ENCODE assay signal across 1 cellular context in the genomic region with DNA sequence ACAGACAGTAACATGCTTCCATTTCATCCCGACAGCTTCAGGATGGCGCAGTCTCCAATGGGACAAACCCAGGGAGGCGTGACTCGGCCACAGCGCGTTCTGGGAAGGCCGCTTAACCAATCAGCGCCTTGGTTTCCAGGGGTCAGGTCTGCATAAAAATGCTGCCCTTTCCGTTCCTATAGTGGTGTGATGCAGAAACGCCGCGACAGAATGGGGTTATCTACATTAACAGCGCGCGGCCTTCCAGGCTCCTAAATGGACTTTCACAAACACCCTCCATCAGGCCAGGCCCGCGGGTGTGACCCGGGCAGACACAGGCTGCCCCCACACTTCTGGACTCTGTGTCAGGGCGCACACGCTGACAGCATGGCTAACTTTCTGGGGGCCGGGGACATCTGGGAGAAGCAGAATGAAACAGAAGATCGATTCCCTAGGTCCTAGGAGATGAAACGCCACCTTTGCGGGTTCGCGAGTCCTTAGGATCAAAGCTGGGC.
A peak's percentile ranks its signal among the peaks of the same experiment; 100 is the strongest.
TF ChIP-seq lines count a peak whose summit lies in the region.

No MANE protein-coding gene starts in this region.

TF ChIP-seq in HepG2, 621 proteins besides CTCF, POLR2A, EP300 and RAD21 (continued from another document and continues in another):
- no peak for TF ChIP-seq PCBP2 (optimal IDR thresholded peaks at IDR 0.05; ENCODE audit: low read depth, low read length, poor library complexity, severe bottlenecking)
- no peak for TF ChIP-seq ZNF501 (CRISPR knock-in tag; IDR thresholded peaks at IDR 0.05)
- TF ChIP-seq, protein P1, sequence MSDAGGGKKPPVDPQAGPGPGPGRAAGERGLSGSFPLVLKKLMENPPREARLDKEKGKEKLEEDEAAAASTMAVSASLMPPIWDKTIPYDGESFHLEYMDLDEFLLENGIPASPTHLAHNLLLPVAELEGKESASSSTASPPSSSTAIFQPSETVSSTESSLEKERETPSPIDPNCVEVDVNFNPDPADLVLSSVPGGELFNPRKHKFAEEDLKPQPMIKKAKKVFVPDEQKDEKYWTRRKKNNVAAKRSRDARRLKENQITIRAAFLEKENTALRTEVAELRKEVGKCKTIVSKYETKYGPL (CRISPR knock-in tag; IDR thresholded peaks at IDR 0.05), result no peak
- TF ChIP-seq, protein P2, sequence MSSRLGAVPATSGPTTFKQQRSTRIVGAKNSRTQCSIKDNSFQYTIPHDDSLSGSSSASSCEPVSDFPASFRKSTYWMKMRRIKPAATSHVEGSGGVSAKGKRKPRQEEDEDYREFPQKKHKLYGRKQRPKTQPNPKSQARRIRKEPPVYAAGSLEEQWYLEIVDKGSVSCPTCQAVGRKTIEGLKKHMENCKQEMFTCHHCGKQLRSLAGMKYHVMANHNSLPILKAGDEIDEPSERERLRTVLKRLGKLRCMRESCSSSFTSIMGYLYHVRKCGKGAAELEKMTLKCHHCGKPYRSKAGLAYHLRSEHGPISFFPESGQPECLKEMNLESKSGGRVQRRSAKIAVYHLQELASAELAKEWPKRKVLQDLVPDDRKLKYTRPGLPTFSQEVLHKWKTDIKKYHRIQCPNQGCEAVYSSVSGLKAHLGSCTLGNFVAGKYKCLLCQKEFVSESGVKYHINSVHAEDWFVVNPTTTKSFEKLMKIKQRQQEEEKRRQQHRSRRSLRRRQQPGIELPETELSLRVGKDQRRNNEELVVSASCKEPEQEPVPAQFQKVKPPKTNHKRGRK (CRISPR knock-in tag; IDR thresholded peaks at IDR 0.05), result no peak; the same call in 1 of the 2 replicates
- TF ChIP-seq, protein P3, sequence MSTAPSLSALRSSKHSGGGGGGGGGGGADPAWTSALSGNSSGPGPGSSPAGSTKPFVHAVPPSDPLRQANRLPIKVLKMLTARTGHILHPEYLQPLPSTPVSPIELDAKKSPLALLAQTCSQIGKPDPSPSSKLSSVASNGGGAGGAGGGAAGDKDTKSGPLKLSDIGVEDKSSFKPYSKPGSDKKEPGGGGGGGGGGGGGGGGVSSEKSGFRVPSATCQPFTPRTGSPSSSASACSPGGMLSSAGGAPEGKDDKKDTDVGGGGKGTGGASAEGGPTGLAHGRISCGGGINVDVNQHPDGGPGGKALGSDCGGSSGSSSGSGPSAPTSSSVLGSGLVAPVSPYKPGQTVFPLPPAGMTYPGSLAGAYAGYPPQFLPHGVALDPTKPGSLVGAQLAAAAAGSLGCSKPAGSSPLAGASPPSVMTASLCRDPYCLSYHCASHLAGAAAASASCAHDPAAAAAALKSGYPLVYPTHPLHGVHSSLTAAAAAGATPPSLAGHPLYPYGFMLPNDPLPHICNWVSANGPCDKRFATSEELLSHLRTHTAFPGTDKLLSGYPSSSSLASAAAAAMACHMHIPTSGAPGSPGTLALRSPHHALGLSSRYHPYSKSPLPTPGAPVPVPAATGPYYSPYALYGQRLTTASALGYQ (CRISPR knock-in tag; IDR thresholded peaks at IDR 0.05), result no peak
- TF ChIP-seq RELA (CRISPR knock-in tag; IDR thresholded peaks at IDR 0.05), result no peak
- TF ChIP-seq, protein P4, sequence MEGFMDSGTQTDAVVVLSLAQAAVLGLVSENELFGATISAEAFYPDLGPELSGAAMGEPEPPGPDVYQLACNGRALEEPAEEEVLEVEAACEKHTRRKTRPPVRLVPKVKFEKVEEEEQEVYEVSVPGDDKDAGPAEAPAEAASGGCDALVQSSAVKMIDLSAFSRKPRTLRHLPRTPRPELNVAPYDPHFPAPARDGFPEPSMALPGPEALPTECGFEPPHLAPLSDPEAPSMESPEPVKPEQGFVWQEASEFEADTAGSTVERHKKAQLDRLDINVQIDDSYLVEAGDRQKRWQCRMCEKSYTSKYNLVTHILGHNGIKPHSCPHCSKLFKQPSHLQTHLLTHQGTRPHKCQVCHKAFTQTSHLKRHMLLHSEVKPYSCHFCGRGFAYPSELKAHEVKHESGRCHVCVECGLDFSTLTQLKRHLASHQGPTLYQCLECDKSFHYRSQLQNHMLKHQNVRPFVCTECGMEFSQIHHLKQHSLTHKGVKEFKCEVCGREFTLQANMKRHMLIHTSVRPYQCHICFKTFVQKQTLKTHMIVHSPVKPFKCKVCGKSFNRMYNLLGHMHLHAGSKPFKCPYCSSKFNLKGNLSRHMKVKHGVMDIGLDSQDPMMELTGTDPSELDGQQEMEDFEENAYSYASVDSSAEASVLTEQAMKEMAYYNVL (CRISPR knock-in tag; IDR thresholded peaks at IDR 0.05; ENCODE audit: borderline replicate concordance), result no peak
- no peak for TF ChIP-seq DNMT3B (CRISPR knock-in tag; conservative IDR thresholded peaks at IDR 0.05)
- peak; percentile 17; the same call in 1 of the 2 replicates for TF ChIP-seq ZFY (CRISPR knock-in tag; IDR thresholded peaks at IDR 0.05)
- TF ChIP-seq KLF13 (CRISPR knock-in tag; IDR thresholded peaks at IDR 0.05), result peak; percentile 19; the same call in 1 of the 2 replicates
- TF ChIP-seq TBP (CRISPR knock-in tag; IDR thresholded peaks at IDR 0.05), result no peak
- TF ChIP-seq ZNF296 (CRISPR knock-in tag; conservative IDR thresholded peaks at IDR 0.05), result no peak
- TF ChIP-seq ZSCAN12 (CRISPR knock-in tag; IDR thresholded peaks at IDR 0.05), result no peak
- TF ChIP-seq KLF11 (CRISPR knock-in tag; IDR thresholded peaks at IDR 0.05), result no peak
- TF ChIP-seq, protein P5, sequence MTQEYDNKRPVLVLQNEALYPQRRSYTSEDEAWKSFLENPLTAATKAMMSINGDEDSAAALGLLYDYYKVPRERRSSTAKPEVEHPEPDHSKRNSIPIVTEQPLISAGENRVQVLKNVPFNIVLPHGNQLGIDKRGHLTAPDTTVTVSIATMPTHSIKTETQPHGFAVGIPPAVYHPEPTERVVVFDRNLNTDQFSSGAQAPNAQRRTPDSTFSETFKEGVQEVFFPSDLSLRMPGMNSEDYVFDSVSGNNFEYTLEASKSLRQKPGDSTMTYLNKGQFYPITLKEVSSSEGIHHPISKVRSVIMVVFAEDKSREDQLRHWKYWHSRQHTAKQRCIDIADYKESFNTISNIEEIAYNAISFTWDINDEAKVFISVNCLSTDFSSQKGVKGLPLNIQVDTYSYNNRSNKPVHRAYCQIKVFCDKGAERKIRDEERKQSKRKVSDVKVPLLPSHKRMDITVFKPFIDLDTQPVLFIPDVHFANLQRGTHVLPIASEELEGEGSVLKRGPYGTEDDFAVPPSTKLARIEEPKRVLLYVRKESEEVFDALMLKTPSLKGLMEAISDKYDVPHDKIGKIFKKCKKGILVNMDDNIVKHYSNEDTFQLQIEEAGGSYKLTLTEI (CRISPR knock-in tag; conservative IDR thresholded peaks at IDR 0.05), result no peak
- no peak for TF ChIP-seq ZNF788 (CRISPR knock-in tag; IDR thresholded peaks at IDR 0.05; ENCODE audit: borderline replicate concordance)
- TF ChIP-seq, protein P6, sequence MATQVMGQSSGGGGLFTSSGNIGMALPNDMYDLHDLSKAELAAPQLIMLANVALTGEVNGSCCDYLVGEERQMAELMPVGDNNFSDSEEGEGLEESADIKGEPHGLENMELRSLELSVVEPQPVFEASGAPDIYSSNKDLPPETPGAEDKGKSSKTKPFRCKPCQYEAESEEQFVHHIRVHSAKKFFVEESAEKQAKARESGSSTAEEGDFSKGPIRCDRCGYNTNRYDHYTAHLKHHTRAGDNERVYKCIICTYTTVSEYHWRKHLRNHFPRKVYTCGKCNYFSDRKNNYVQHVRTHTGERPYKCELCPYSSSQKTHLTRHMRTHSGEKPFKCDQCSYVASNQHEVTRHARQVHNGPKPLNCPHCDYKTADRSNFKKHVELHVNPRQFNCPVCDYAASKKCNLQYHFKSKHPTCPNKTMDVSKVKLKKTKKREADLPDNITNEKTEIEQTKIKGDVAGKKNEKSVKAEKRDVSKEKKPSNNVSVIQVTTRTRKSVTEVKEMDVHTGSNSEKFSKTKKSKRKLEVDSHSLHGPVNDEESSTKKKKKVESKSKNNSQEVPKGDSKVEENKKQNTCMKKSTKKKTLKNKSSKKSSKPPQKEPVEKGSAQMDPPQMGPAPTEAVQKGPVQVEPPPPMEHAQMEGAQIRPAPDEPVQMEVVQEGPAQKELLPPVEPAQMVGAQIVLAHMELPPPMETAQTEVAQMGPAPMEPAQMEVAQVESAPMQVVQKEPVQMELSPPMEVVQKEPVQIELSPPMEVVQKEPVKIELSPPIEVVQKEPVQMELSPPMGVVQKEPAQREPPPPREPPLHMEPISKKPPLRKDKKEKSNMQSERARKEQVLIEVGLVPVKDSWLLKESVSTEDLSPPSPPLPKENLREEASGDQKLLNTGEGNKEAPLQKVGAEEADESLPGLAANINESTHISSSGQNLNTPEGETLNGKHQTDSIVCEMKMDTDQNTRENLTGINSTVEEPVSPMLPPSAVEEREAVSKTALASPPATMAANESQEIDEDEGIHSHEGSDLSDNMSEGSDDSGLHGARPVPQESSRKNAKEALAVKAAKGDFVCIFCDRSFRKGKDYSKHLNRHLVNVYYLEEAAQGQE (IDR thresholded peaks at IDR 0.05; ENCODE audit: borderline replicate concordance in 1 of 2, low read depth in 1 of 2, low read length in 2 of 2), result no peak
- TF ChIP-seq, protein P7, sequence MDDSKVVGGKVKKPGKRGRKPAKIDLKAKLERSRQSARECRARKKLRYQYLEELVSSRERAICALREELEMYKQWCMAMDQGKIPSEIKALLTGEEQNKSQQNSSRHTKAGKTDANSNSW (CRISPR knock-in tag; IDR thresholded peaks at IDR 0.05; ENCODE audit: borderline replicate concordance), result no peak
- TF ChIP-seq ZNF160 (CRISPR knock-in tag; IDR thresholded peaks at IDR 0.05), result no peak
- no peak for TF ChIP-seq EZH2 (conservative IDR thresholded peaks at IDR 0.05; ENCODE audit: low read depth, low read length)
- no peak for TF ChIP-seq JARID2 (CRISPR knock-in tag; IDR thresholded peaks at IDR 0.05; ENCODE audit: insufficient replicate concordance)
- TF ChIP-seq FLYWCH1 (CRISPR knock-in tag; IDR thresholded peaks at IDR 0.05), result no peak
- TF ChIP-seq, protein P8, sequence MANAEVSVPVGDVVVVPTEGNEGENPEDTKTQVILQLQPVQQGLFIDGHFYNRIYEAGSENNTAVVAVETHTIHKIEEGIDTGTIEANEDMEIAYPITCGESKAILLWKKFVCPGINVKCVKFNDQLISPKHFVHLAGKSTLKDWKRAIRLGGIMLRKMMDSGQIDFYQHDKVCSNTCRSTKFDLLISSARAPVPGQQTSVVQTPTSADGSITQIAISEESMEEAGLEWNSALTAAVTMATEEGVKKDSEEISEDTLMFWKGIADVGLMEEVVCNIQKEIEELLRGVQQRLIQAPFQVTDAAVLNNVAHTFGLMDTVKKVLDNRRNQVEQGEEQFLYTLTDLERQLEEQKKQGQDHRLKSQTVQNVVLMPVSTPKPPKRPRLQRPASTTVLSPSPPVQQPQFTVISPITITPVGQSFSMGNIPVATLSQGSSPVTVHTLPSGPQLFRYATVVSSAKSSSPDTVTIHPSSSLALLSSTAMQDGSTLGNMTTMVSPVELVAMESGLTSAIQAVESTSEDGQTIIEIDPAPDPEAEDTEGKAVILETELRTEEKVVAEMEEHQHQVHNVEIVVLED (CRISPR knock-in tag; IDR thresholded peaks at IDR 0.05; ENCODE audit: borderline replicate concordance), result no peak
- TF ChIP-seq, protein P9, sequence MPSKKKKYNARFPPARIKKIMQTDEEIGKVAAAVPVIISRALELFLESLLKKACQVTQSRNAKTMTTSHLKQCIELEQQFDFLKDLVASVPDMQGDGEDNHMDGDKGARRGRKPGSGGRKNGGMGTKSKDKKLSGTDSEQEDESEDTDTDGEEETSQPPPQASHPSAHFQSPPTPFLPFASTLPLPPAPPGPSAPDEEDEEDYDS (CRISPR knock-in tag; IDR thresholded peaks at IDR 0.05), result peak; percentile 86
- TF ChIP-seq ZNF619 (CRISPR knock-in tag; IDR thresholded peaks at IDR 0.05), result no peak
- no peak for TF ChIP-seq NFE2L1 (CRISPR knock-in tag; IDR thresholded peaks at IDR 0.05; ENCODE audit: borderline replicate concordance)
- no peak for TF ChIP-seq SMC3 (IDR thresholded peaks at IDR 0.05; ENCODE audit: low read length)
- TF ChIP-seq SSRP1 (CRISPR knock-in tag; IDR thresholded peaks at IDR 0.05), result no peak
- TF ChIP-seq HNRNPUL1 (IDR thresholded peaks at IDR 0.05; ENCODE audit: low read depth, low read length), result no peak
- TF ChIP-seq HIVEP1 (CRISPR knock-in tag; IDR thresholded peaks at IDR 0.05), result no peak
- no peak for TF ChIP-seq HDAC1 (CRISPR knock-in tag; IDR thresholded peaks at IDR 0.05)
- TF ChIP-seq ZNF605 (CRISPR knock-in tag; IDR thresholded peaks at IDR 0.05), result peak; percentile 84; the same call in 1 of the 2 replicates
- TF ChIP-seq MYC (CRISPR knock-in tag; IDR thresholded peaks at IDR 0.05; ENCODE audit: borderline replicate concordance), result no peak
- TF ChIP-seq, protein P10, sequence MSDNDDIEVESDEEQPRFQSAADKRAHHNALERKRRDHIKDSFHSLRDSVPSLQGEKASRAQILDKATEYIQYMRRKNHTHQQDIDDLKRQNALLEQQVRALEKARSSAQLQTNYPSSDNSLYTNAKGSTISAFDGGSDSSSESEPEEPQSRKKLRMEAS (IDR thresholded peaks at IDR 0.05), result no peak
- TF ChIP-seq, protein P11, sequence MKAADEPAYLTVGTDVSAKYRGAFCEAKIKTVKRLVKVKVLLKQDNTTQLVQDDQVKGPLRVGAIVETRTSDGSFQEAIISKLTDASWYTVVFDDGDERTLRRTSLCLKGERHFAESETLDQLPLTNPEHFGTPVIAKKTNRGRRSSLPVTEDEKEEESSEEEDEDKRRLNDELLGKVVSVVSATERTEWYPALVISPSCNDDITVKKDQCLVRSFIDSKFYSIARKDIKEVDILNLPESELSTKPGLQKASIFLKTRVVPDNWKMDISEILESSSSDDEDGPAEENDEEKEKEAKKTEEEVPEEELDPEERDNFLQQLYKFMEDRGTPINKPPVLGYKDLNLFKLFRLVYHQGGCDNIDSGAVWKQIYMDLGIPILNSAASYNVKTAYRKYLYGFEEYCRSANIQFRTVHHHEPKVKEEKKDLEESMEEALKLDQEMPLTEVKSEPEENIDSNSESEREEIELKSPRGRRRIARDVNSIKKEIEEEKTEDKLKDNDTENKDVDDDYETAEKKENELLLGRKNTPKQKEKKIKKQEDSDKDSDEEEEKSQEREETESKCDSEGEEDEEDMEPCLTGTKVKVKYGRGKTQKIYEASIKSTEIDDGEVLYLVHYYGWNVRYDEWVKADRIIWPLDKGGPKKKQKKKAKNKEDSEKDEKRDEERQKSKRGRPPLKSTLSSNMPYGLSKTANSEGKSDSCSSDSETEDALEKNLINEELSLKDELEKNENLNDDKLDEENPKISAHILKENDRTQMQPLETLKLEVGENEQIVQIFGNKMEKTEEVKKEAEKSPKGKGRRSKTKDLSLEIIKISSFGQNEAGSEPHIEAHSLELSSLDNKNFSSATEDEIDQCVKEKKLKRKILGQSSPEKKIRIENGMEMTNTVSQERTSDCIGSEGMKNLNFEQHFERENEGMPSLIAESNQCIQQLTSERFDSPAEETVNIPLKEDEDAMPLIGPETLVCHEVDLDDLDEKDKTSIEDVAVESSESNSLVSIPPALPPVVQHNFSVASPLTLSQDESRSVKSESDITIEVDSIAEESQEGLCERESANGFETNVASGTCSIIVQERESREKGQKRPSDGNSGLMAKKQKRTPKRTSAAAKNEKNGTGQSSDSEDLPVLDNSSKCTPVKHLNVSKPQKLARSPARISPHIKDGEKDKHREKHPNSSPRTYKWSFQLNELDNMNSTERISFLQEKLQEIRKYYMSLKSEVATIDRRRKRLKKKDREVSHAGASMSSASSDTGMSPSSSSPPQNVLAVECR (CRISPR knock-in tag; IDR thresholded peaks at IDR 0.05; ENCODE audit: borderline replicate concordance), result no peak
- TF ChIP-seq HMG20A (CRISPR knock-in tag; IDR thresholded peaks at IDR 0.05; ENCODE audit: borderline replicate concordance), result no peak
- no peak for TF ChIP-seq ZFP1 (CRISPR knock-in tag; IDR thresholded peaks at IDR 0.05)
- TF ChIP-seq, protein P12, sequence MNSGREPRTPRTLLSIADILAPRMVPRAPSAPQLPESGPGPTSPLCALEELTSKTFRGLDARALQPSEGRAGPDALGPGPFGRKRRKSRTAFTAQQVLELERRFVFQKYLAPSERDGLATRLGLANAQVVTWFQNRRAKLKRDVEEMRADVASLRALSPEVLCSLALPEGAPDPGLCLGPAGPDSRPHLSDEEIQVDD (CRISPR knock-in tag; IDR thresholded peaks at IDR 0.05; ENCODE audit: borderline replicate concordance), result no peak
- no peak for TF ChIP-seq ZNF616 (CRISPR knock-in tag; IDR thresholded peaks at IDR 0.05; ENCODE audit: low read depth)
- no peak for TF ChIP-seq ZFAT (CRISPR knock-in tag; conservative IDR thresholded peaks at IDR 0.05)
- TF ChIP-seq ATM (IDR thresholded peaks at IDR 0.05; ENCODE audit: borderline replicate concordance), result no peak
- no peak for TF ChIP-seq ZNF674 (CRISPR knock-in tag; IDR thresholded peaks at IDR 0.05; ENCODE audit: low read depth)
